ENCODE assay signal across 8 cellular contexts in the genomic region with DNA sequence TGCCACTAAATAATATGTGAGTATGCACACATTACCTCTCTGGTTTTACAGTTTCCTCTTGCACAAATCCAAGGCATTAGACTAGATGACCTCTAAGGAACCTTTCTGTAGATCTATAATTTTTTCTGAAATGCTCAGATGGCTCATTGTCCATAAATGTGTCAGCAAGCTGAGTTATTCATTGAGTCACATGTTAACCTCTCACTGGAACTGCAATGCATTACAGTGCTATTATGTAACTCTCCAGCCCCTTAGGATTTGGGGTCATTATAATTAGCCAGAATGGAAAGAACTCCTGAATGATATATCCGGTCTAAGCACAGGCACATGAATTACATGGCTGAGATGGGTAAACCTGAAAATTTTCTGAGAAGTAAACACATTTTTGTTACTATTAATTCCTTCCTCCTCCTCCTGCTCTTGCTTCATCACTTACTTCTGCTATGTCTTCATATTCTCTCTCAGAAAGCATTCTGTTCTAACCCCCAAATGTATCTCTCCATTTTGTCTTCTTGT. TPM values are rescaled to one million over a fixed set of nuclear protein-coding genes. Genes with fewer than 3 reads are reported as not detected.
DNase-seq lines count a peak whose midpoint lies in the region; ATAC-seq, FAIRE-seq and TF ChIP-seq lines count a peak whose summit lies in the region.

No MANE protein-coding gene starts in this region.

- no peak overlapping the region for H2AFZ ChIP-seq in PC-3 (ENCODE audit: low read length)

- H3K9me3 ChIP-seq in PC-3 (ENCODE audit: low read length) (no peaks in the 10 kb centered on the region), left lung (no peaks in the 10 kb centered on the region), small intestine (ENCODE audit: control insufficient read depth, low read depth) (no peaks in the 10 kb centered on the region)

- no TSS peak for BruUV-seq in PC-3 (replicated peaks; lab: Mats Ljungman, UMichigan)

- H3K4me1 ChIP-seq in PC-3 (ENCODE audit: insufficient read depth, low read length) (peaks cover 5% of the 10 kb centered on the region; the same call in 1 of the 2 replicates), left lung (peaks cover 0 to 70% of the 10 kb centered on the region in 2 donors), small intestine (ENCODE audit: control insufficient read depth in 2 of 2, insufficient read depth in 1 of 2, low read depth in 1 of 2, low read length in 1 of 2) (peaks cover 0 to 6% of the 10 kb centered on the region in 2 donors)

- no peak for TF ChIP-seq POLR2A in GM12892 (IDR thresholded peaks at IDR 0.05; ENCODE audit: low read depth, low read length)

- no peak overlapping the region for H3K4me2 ChIP-seq in PC-3 (ENCODE audit: low read length)

- no peaks in the 10 kb centered on the region for H3K27me3 Mint-ChIP-seq in activated naive CD8-positive, alpha-beta T cell treated with anti-CD3 and anti-CD28 coated beads, Interleukin-2, amount 50 U/mL, for 24 hours

- CTCF ChIA-PET in PC-3 (lab: Charles Lee): no interaction called here

- H3K4me3 ChIP-seq in PC-3 (ENCODE audit: low read length) (no peak overlapping the region), left lung (no peak overlapping the region), small intestine (ENCODE audit: low read depth in 1 of 2, low read length in 2 of 2) (no peak overlapping the region)

- H3K4me3 Mint-ChIP-seq in activated naive CD8-positive, alpha-beta T cell treated with anti-CD3 and anti-CD28 coated beads, Interleukin-2, amount 50 U/mL, for 24 hours: no peak overlapping the region

- H3K79me2 ChIP-seq in PC-3 (ENCODE audit: low read length): no peaks in the 10 kb centered on the region

- H3K9ac ChIP-seq in PC-3 (ENCODE audit: low read length): no peak overlapping the region

- H3K27me3 ChIP-seq in PC-3 (ENCODE audit: low read length) (no peaks in the 10 kb centered on the region), left lung (no peaks in the 10 kb centered on the region), small intestine (ENCODE audit: control insufficient read depth in 2 of 2, insufficient read depth in 2 of 2, low read length in 2 of 2) (no peaks in the 10 kb centered on the region)

- H4K20me1 ChIP-seq in PC-3 (ENCODE audit: low read length): no peaks in the 10 kb centered on the region

- H3F3A ChIP-seq in PC-3 (ENCODE audit: low read length, unreplicated experiment): no peaks in the 10 kb centered on the region

- FAIRE-seq in GM12892 (lab: Jason Lieb, UNC): peak; percentile 53
- FAIRE-seq in small intestine (lab: Jason Lieb, UNC): no peak

- 42 to 56% (median 42%) methylated on average over 1 of the region's 1 CpG for WGBS in small intestine, 3 donors

- no peak overlapping the region for H3K27ac Mint-ChIP-seq in activated naive CD8-positive, alpha-beta T cell treated with anti-CD3 and anti-CD28 coated beads, Interleukin-2, amount 50 U/mL, for 24 hours

- H3K36me3 Mint-ChIP-seq in activated naive CD8-positive, alpha-beta T cell treated with anti-CD3 and anti-CD28 coated beads, Interleukin-2, amount 50 U/mL, for 24 hours (ENCODE audit: low read depth): no peaks in the 10 kb centered on the region

- H3K4me1 Mint-ChIP-seq in activated naive CD8-positive, alpha-beta T cell treated with anti-CD3 and anti-CD28 coated beads, Interleukin-2, amount 50 U/mL, for 24 hours: peaks cover 23% of the 10 kb centered on the region

- intact Hi-C loops in PC-3 (cut with micrococcal nuclease): no loop called here
- intact Hi-C loops in left lung (cut with DNase I): no loop called here

- H3K9me3 Mint-ChIP-seq in activated naive CD8-positive, alpha-beta T cell treated with anti-CD3 and anti-CD28 coated beads, Interleukin-2, amount 50 U/mL, for 24 hours: no peaks in the 10 kb centered on the region

- no peaks in the 10 kb centered on the region for H3K9me2 ChIP-seq in PC-3 (replicated peaks; ENCODE audit: low read length)

- peak; percentile 42 for ATAC-seq in HG02798 (IDR thresholded peaks at IDR 0.05; ENCODE audit: poor library complexity, unreplicated experiment)
- peak; percentile 77 for ATAC-seq in PC-3
- peak; percentile 27 for ATAC-seq in left lung
- ATAC-seq in activated naive CD8-positive, alpha-beta T cell treated with anti-CD3 and anti-CD28 coated beads, Interleukin-2, amount 50 U/mL, for 24 hours: no peak

- no peak overlapping the region for H3K27ac ChIP-seq in PC-3 (ENCODE audit: low read length)
- H3K27ac ChIP-seq in left lung: peak overlapping the region in 1 of 2 donors; percentile 79
- H3K27ac ChIP-seq in small intestine (ENCODE audit: low read depth in 1 of 2, low read length in 1 of 2): no peak overlapping the region

- no peak for DNase-seq in GM12892 (ENCODE audit: insufficient read length)
- peak; percentile 64 for DNase-seq in PC-3
- no peak for DNase-seq in left lung
- DNase-seq in NCI-H2196 treated with DMSO at 0.1 percent for 48 hours (lab: John Stamatoyannopoulos, UW; ENCODE audit: unreplicated experiment): no peak
- no peak for DNase-seq in small intestine
- no peak for DNase-seq in activated T-cell treated with anti-CD3 and anti-CD28 coated beads, Interleukin-2, amount 50 U/mL, for 1 hour
- no peak for DNase-seq in activated naive CD8-positive, alpha-beta T cell treated with anti-CD3 and anti-CD28 coated beads, Interleukin-2, amount 50 U/mL, for 24 hours

- TF ChIP-seq CTCF in PC-3 (conservative IDR thresholded peaks at IDR 0.05; ENCODE audit: low read depth, low read length) (no peak), left lung (IDR thresholded peaks at IDR 0.05) (no peak)

- H3K36me3 ChIP-seq in PC-3 (ENCODE audit: low read depth, low read length) (no peaks in the 10 kb centered on the region), left lung (no peaks in the 10 kb centered on the region), small intestine (ENCODE audit: control insufficient read depth in 2 of 2, insufficient read depth in 2 of 2, low read length in 2 of 2) (no peaks in the 10 kb centered on the region)

- POLR2A ChIA-PET in PC-3 (lab: Charles Lee; ENCODE audit: unreplicated experiment): no interaction called here

RNA-seq across cellular contexts. Expression of gene DRAM1, which starts 20.3 kb away (rescaled TPM):
- polyA plus RNA-seq in GM12892 (2012; ENCODE audit: missing spikeins): 31.5 TPM
- total RNA-seq in PC-3 (2014; rRNA removed) (4.0 and 5.2 TPM in 2 replicates), left lung (100 to 1,000 TPM; 115 to 167 TPM)
- polyA plus RNA-seq in small intestine: 1 to 10 TPM in 2 of 3 donors, under 1 TPM in 1; 0.89 to 9.9 (median 4.1) TPM

RNA-seq across cellular contexts. Expression of gene GNPTAB, which starts 26.3 kb away (rescaled TPM):
- polyA plus RNA-seq in GM12892 (2012; ENCODE audit: missing spikeins): 23.7 TPM
- total RNA-seq in PC-3 (2014; rRNA removed) (21.0 and 22.1 TPM in 2 replicates), left lung (10 to 100 TPM; 64.8 to 68.9 TPM)
- polyA plus RNA-seq in small intestine: 10 to 100 TPM in 2 of 3 donors, 1 to 10 TPM in 1; 6.8 to 13.6 (median 11.6) TPM

Comparison
In these comparisons a context has a peak if more than half of its experiments do, and no peak if none do; other contexts are left out.
1. RNA of gene DRAM1, which starts 20.3 kb away (total RNA-seq): 115 to 167 TPM in left lung; 4.0 to 5.2 TPM in PC-3; every median in the first group is over 10 times any median in the second.